ENCODE assay signal across 13 cellular contexts in the genomic region with DNA sequence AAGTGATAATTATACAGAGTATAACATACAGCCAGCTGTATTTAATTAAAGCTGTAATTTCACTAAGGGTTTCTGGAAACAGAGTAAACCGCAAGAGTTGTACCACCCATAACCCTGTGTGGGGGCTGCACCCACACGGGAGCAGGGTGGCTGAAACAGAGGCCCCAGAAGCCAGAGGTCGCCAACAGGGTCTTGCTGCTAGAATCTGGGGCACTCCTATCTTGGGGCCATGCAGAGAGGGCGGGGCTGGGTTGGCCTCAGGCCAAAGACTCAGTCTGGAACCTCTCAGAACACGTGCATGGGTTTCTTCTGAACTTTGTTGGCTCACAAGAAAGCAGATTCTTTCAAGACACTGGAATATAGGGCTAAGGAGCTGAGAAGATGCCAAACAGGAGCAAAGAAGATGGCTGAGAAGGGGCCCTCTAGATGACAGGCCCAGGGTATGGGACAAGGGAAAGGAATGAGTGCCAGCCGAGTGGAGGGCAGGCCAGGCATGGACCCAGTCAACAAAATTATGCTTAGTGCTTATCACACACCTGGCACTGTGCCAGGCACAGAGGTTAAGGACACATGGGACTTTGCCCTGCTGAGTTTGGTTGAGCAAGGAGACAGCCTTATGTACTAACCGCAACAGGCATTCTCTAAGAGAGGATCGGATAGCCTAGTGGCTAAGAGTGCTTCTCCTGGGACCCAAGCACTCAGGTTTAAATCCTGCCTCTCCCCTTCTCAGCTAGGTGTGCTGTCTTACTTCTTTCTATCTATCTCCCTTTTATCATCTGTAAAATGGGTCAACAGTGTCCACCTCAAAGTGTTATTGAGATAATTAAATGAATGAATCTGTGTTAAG.
A peak's percentile ranks its signal among the peaks of the same experiment; 100 is the strongest.
DNase-seq lines count a peak whose midpoint lies in the region; ATAC-seq and TF ChIP-seq lines count a peak whose summit lies in the region.
"Had no signal": no experiment of that assay in that cellular context is flagged by ENCODE, and none has a peak within 500 bp of the region (broad histone marks: within the 10 kb centered on the region; RNA-seq: fewer than 3 reads in every experiment).

No MANE protein-coding gene starts in this region.

- no peak for ATAC-seq in GM21717 (IDR thresholded peaks at IDR 0.05; ENCODE audit: unreplicated experiment)
- no peak for ATAC-seq in GM21390 (IDR thresholded peaks at IDR 0.05; ENCODE audit: unreplicated experiment)

- H3K36me3 ChIP-seq in liver (ENCODE audit: control insufficient read depth in 4 of 4, insufficient read depth in 3 of 4, low read depth in 1 of 4, low read length in 3 of 4), result no peaks in the 10 kb centered on the region
- H3K36me3 ChIP-seq: tibial artery had no signal

- DNase-seq in AG08395 (ENCODE audit: low spot score) (peak; percentile 47), HT-29 (ENCODE audit: low spot score) (peak; percentile 79), astrocyte of the spinal cord (ENCODE audit: low read depth, low spot score) (peak; percentile 32), NCI-H446 (lab: John Stamatoyannopoulos, UW) (no peak), germinal center (ENCODE audit: low spot score) (no peak)
- DNase-seq: foreskin melanocyte; NCI-H2107; stimulated activated CD4-positive, alpha-beta T cell treated with anti-CD3 and anti-CD28 coated beads, Interleukin-4, amount 100 ng/mL, for 24 hours; T-helper 1 cell; tibial artery had no signal

- H3K4me3 ChIP-seq in astrocyte of the spinal cord (ENCODE audit: low read depth, low read length) (no peak overlapping the region), liver (ENCODE audit: low read depth in 1 of 3, low read length in 3 of 3) (no peak overlapping the region)
- H3K4me3 ChIP-seq: tibial artery had no signal

- H3K9ac ChIP-seq in liver (ENCODE audit: low read depth in 1 of 2, low read length in 2 of 2), result no peak overlapping the region

- TF ChIP-seq CTCF in astrocyte of the spinal cord (IDR thresholded peaks at IDR 0.05; ENCODE audit: low read depth, low read length), result no peak
- TF ChIP-seq CTCF in liver (IDR thresholded peaks at IDR 0.05; ENCODE audit: low read depth, low read length, missing input control), result no peak

- H3K27me3 ChIP-seq in liver (ENCODE audit: control insufficient read depth in 4 of 4, insufficient read depth in 4 of 4, low read length in 3 of 4), result no peaks in the 10 kb centered on the region
- H3K27me3 ChIP-seq: tibial artery had no signal

- peaks cover 0 to 16% (median 10%) of the 10 kb centered on the region in 4 donors for H3K4me1 ChIP-seq in liver (ENCODE audit: control insufficient read depth in 4 of 4, insufficient read depth in 4 of 4, low read length in 3 of 4)

- peak overlapping the region in 1 of 2 donors; percentile 49 for H3K27ac ChIP-seq in liver (ENCODE audit: low read depth in 1 of 2, low read length in 2 of 2)

- H3K9me3 ChIP-seq in liver (ENCODE audit: control insufficient read depth in 4 of 4, low read length in 3 of 4), result no peaks in the 10 kb centered on the region
- H3K9me3 ChIP-seq: tibial artery had no signal

- in situ Hi-C loops in astrocyte of the spinal cord (cut with HindIII; ENCODE audit: low sequenced_read_pairs), result no loop called here

- 44% methylated on average over 8 of the region's 8 CpGs for WGBS in liver

- peak; percentile 34 to 37 for TF ChIP-seq RAD21 in liver (IDR thresholded peaks at IDR 0.05)

TF ChIP-seq in liver, 16 proteins besides CTCF, POLR2A, EP300 and RAD21:
- peak; percentile 51 for TF ChIP-seq FOXA2 (IDR thresholded peaks at IDR 0.05)
- TF ChIP-seq SP1 (IDR thresholded peaks at IDR 0.05), result peak; percentile 75
- TF ChIP-seq ZBTB33 (IDR thresholded peaks at IDR 0.05), result no peak
- peak; percentile 91 to 93 for TF ChIP-seq HNF4A (conservative IDR thresholded peaks at IDR 0.05)
- no peak for TF ChIP-seq YY1 (IDR thresholded peaks at IDR 0.05)
- TF ChIP-seq, protein P1, sequence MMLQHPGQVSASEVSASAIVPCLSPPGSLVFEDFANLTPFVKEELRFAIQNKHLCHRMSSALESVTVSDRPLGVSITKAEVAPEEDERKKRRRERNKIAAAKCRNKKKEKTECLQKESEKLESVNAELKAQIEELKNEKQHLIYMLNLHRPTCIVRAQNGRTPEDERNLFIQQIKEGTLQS (IDR thresholded peaks at IDR 0.05), result no peak
- peak; percentile 73 for TF ChIP-seq HNF4G (IDR thresholded peaks at IDR 0.05)
- peak; percentile 80 for TF ChIP-seq NR2F2 (IDR thresholded peaks at IDR 0.05)
- TF ChIP-seq TAF1 (conservative IDR thresholded peaks at IDR 0.05), result no peak
- TF ChIP-seq RXRA (IDR thresholded peaks at IDR 0.05), result peak; percentile 99 to 100
- TF ChIP-seq, protein P2, sequence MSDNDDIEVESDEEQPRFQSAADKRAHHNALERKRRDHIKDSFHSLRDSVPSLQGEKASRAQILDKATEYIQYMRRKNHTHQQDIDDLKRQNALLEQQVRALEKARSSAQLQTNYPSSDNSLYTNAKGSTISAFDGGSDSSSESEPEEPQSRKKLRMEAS (IDR thresholded peaks at IDR 0.05), result no peak
- TF ChIP-seq FOXA1 (IDR thresholded peaks at IDR 0.05), result peak; percentile 63
- peak in 1 of 2 donors; percentile 19 for TF ChIP-seq EGR1 (IDR thresholded peaks at IDR 0.05; ENCODE audit: low read depth in 2 of 2)
- TF ChIP-seq JUND (IDR thresholded peaks at IDR 0.05), result peak in 1 of 2 donors; percentile 66
- TF ChIP-seq, protein P3, sequence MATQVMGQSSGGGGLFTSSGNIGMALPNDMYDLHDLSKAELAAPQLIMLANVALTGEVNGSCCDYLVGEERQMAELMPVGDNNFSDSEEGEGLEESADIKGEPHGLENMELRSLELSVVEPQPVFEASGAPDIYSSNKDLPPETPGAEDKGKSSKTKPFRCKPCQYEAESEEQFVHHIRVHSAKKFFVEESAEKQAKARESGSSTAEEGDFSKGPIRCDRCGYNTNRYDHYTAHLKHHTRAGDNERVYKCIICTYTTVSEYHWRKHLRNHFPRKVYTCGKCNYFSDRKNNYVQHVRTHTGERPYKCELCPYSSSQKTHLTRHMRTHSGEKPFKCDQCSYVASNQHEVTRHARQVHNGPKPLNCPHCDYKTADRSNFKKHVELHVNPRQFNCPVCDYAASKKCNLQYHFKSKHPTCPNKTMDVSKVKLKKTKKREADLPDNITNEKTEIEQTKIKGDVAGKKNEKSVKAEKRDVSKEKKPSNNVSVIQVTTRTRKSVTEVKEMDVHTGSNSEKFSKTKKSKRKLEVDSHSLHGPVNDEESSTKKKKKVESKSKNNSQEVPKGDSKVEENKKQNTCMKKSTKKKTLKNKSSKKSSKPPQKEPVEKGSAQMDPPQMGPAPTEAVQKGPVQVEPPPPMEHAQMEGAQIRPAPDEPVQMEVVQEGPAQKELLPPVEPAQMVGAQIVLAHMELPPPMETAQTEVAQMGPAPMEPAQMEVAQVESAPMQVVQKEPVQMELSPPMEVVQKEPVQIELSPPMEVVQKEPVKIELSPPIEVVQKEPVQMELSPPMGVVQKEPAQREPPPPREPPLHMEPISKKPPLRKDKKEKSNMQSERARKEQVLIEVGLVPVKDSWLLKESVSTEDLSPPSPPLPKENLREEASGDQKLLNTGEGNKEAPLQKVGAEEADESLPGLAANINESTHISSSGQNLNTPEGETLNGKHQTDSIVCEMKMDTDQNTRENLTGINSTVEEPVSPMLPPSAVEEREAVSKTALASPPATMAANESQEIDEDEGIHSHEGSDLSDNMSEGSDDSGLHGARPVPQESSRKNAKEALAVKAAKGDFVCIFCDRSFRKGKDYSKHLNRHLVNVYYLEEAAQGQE (IDR thresholded peaks at IDR 0.05), result no peak
- no peak for TF ChIP-seq GABPA (IDR thresholded peaks at IDR 0.05 in 1 of 2, conservative IDR thresholded peaks at IDR 0.05 in 1 of 2)

Comparison
In these comparisons a context has a peak if more than half of its experiments do, and no peak if none do; other contexts are left out.
1. DNase-seq: peak in AG08395 (single experiment), HT-29 (single experiment) and astrocyte of the spinal cord (single experiment); none in NCI-H446 (0 of 2) and germinal center (single experiment).